25 cellular contexts compared by ENCODE assay signal in the genomic region with DNA sequence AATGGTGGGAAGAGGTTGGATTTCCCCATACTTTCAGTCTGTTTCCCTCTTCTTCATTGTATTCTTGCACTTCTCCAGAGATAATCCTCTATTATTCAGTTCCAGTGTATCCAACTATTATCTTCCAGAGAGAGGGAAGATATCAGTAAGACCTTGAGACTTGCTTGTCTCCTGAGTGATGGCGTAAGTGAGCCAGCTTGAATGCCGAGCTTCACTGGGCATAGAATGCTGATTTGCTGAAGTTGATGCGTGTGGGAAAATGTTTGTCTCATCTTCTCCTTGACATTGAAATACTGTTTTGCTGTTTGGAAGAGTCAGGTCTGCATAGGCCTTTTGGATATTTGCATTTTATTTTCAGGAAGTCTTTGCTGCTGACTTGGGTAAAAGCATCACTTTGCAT.
"Had no signal": no experiment of that assay in that cellular context is flagged by ENCODE, and none has a peak within 500 bp of the region (broad histone marks: within the 10 kb centered on the region; RNA-seq: fewer than 3 reads in every experiment).

No MANE protein-coding gene starts in this region.

- H3K9me3 ChIP-seq: left lung, pancreas, stomach, suprapubic skin, transverse colon had no signal

- ATAC-seq: activated CD4-positive, alpha-beta T cell treated with anti-CD3 and anti-CD28 coated beads for 36 hours; left lung; natural killer cell treated with Interleukin-12 subunit alpha and Interleukin-12 subunit beta and Interleukin-15 and Interleukin-18, amount 100 ng/mL, for 72 hours; pancreas; sciatic nerve; stimulated activated effector memory CD8-positive, alpha-beta T cell treated with anti-CD3 and anti-CD28 coated beads, Interleukin-12 subunit alpha, Interleukin-12 subunit beta, amount 100 ng/mL, for 72 hours; WTC11 had no signal

- H3K4me3 ChIP-seq: cardiac muscle cell, left lung, pancreas, stomach, suprapubic skin, transverse colon had no signal

- H3K36me3 Mint-ChIP-seq: natural killer cell treated with Interleukin-12 subunit alpha and Interleukin-12 subunit beta and Interleukin-15 and Interleukin-18, amount 100 ng/mL, for 72 hours; stimulated activated effector memory CD8-positive, alpha-beta T cell treated with anti-CD3 and anti-CD28 coated beads, Interleukin-12 subunit alpha, Interleukin-12 subunit beta, amount 100 ng/mL, for 72 hours had no signal

- H3K9me3 Mint-ChIP-seq: natural killer cell treated with Interleukin-12 subunit alpha and Interleukin-12 subunit beta and Interleukin-15 and Interleukin-18, amount 100 ng/mL, for 72 hours; T-helper 1 cell treated with Interleukin-12 subunit alpha and Interleukin-12 subunit beta and Interleukin-4 antibody, amounts not matched to agents 30 μg/mL and 1 μg/mL, for 36 hours had no signal

- H3K27me3 Mint-ChIP-seq: activated CD4-positive, alpha-beta T cell treated with anti-CD3 and anti-CD28 coated beads for 36 hours; natural killer cell treated with Interleukin-12 subunit alpha and Interleukin-12 subunit beta and Interleukin-15 and Interleukin-18, amount 100 ng/mL, for 72 hours had no signal

- DNase-seq: activated CD4-positive, alpha-beta T cell treated with anti-CD3 and anti-CD28 coated beads for 36 hours; activated CD4-positive, alpha-beta T cell treated with anti-CD3 and anti-CD28 coated beads, Interleukin-2, amount 50 U/mL, for 4 hours; activated CD8-positive, alpha-beta memory T cell treated with anti-CD3 and anti-CD28 coated beads, Interleukin-2, amount 50 U/mL, for 48 hours; activated naive CD4-positive, alpha-beta T cell treated with anti-CD3 and anti-CD28 coated beads for 36 hours; activated T-cell treated with anti-CD3 and anti-CD28 coated beads, Interleukin-2, amount 50 U/mL, for 48 hours; dermis blood vessel endothelial cell; effector CD8-positive, alpha-beta T cell; erythroblast; foreskin fibroblast; left lung; mammary epithelial cell; midbrain; pancreas; small intestine; stimulated activated CD4-positive, alpha-beta T cell treated with anti-CD3 and anti-CD28 coated beads, Interleukin-2, amount 100 ng/mL, for 24 hours; stomach; T1000; transverse colon had no signal

- H3K4me3 Mint-ChIP-seq: activated CD4-positive, alpha-beta T cell treated with anti-CD3 and anti-CD28 coated beads for 36 hours; activated naive CD4-positive, alpha-beta T cell treated with anti-CD3 and anti-CD28 coated beads for 36 hours; natural killer cell treated with Interleukin-12 subunit alpha and Interleukin-12 subunit beta and Interleukin-15 and Interleukin-18, amount 100 ng/mL, for 72 hours; stimulated activated effector memory CD8-positive, alpha-beta T cell treated with anti-CD3 and anti-CD28 coated beads, Interleukin-12 subunit alpha, Interleukin-12 subunit beta, amount 100 ng/mL, for 72 hours; T-helper 1 cell treated with Interleukin-12 subunit alpha and Interleukin-12 subunit beta and Interleukin-4 antibody, amounts not matched to agents 30 μg/mL and 1 μg/mL, for 36 hours; WTC11 had no signal

- H3K27me3 ChIP-seq: cardiac muscle cell, left lung, pancreas, stomach, suprapubic skin, transverse colon had no signal

- H3K36me3 ChIP-seq: cardiac muscle cell, left lung, pancreas, stomach, suprapubic skin, transverse colon had no signal

- H3K27ac Mint-ChIP-seq: activated CD4-positive, alpha-beta T cell treated with anti-CD3 and anti-CD28 coated beads for 36 hours; activated naive CD4-positive, alpha-beta T cell treated with anti-CD3 and anti-CD28 coated beads for 36 hours; natural killer cell treated with Interleukin-12 subunit alpha and Interleukin-12 subunit beta and Interleukin-15 and Interleukin-18, amount 100 ng/mL, for 72 hours; stimulated activated effector memory CD8-positive, alpha-beta T cell treated with anti-CD3 and anti-CD28 coated beads, Interleukin-12 subunit alpha, Interleukin-12 subunit beta, amount 100 ng/mL, for 72 hours; T-helper 1 cell treated with Interleukin-12 subunit alpha and Interleukin-12 subunit beta and Interleukin-4 antibody, amounts not matched to agents 30 μg/mL and 1 μg/mL, for 36 hours; WTC11 had no signal

- H3K27ac ChIP-seq: cardiac muscle cell, left lung, pancreas, stomach, suprapubic skin, transverse colon had no signal
